16 cellular contexts compared by ENCODE assay signal in the genomic region with DNA sequence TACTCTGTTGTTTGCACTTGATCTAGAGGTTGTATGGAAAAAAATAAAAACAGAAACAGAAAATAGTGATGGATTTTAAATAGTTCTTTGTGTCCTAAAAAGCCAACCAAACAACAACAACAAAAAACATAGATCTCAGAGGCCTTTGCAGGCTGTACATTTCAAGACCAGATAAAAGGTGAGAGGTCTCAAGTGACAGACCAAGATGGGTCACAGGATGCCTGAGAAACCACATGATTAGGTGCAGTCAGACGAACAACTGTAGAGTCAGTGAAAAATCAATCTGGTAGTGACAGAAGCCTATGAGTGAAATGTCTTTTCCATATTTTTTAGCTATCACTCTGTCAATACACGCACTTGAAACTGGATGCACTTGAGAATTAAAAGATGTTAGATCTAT.
DNase-seq lines count a peak whose midpoint lies in the region; ATAC-seq and TF ChIP-seq lines count a peak whose summit lies in the region.
"Had no signal": no experiment of that assay in that cellular context is flagged by ENCODE, and none has a peak within 500 bp of the region (broad histone marks: within the 10 kb centered on the region; RNA-seq: fewer than 3 reads in every experiment).

No MANE protein-coding gene starts in this region.

- no peaks in the 10 kb centered on the region for H3K9me3 Mint-ChIP-seq in effector memory CD8-positive, alpha-beta T cell
- H3K9me3 Mint-ChIP-seq in stimulated activated memory B cell treated with anti-CD40 and anti-IgM and Interleukin-4, amounts not matched to agents 10 μg/mL and 1 μg/mL and 100 μg/mL, for 72 hours, result peaks cover 4% of the 10 kb centered on the region
- H3K9me3 Mint-ChIP-seq: HFFc6 had no signal

- no peak overlapping the region for H2AFZ ChIP-seq in DND-41 (ENCODE audit: low read depth, low read length)
- H2AFZ ChIP-seq: GM23338 had no signal

- H3K9me3 ChIP-seq in DND-41 (ENCODE audit: insufficient read depth, low read length, severe bottlenecking), result peaks cover 10% of the 10 kb centered on the region
- H3K9me3 ChIP-seq: HAP-1 had no signal

- peaks cover 32% of the 10 kb centered on the region for H3K4me1 ChIP-seq in DND-41 (ENCODE audit: insufficient read depth, low read length)
- H3K4me1 ChIP-seq: HAP-1 had no signal

- peaks cover 0 to 12% of the 10 kb centered on the region in 2 donors for H3K4me1 Mint-ChIP-seq in effector memory CD8-positive, alpha-beta T cell (ENCODE audit: low read depth in 2 of 2)
- H3K4me1 Mint-ChIP-seq in stimulated activated memory B cell treated with anti-CD40 and anti-IgM and Interleukin-4, amounts not matched to agents 10 μg/mL and 1 μg/mL and 100 μg/mL, for 72 hours, result peaks cover 29% of the 10 kb centered on the region

- no peak overlapping the region for H3K9ac ChIP-seq in DND-41 (ENCODE audit: low read depth, low read length)

- H3K4me3 Mint-ChIP-seq in effector memory CD8-positive, alpha-beta T cell, result no peak overlapping the region
- no peak overlapping the region for H3K4me3 Mint-ChIP-seq in stimulated activated memory B cell treated with anti-CD40 and anti-IgM and Interleukin-4, amounts not matched to agents 10 μg/mL and 1 μg/mL and 100 μg/mL, for 72 hours
- H3K4me3 Mint-ChIP-seq: CD4-positive, alpha-beta memory T cell; GM23338; HFFc6 had no signal

- peaks cover 0 to 5% of the 10 kb centered on the region in 2 donors for H3K27me3 Mint-ChIP-seq in effector memory CD8-positive, alpha-beta T cell
- no peaks in the 10 kb centered on the region for H3K27me3 Mint-ChIP-seq in stimulated activated memory B cell treated with anti-CD40 and anti-IgM and Interleukin-4, amounts not matched to agents 10 μg/mL and 1 μg/mL and 100 μg/mL, for 72 hours

- no peaks in the 10 kb centered on the region for H4K20me1 ChIP-seq in DND-41 (ENCODE audit: insufficient read depth, low read length)

- no peaks in the 10 kb centered on the region for H3K36me3 Mint-ChIP-seq in effector memory CD8-positive, alpha-beta T cell (ENCODE audit: insufficient read depth)
- peaks cover 6% of the 10 kb centered on the region for H3K36me3 Mint-ChIP-seq in stimulated activated memory B cell treated with anti-CD40 and anti-IgM and Interleukin-4, amounts not matched to agents 10 μg/mL and 1 μg/mL and 100 μg/mL, for 72 hours
- H3K36me3 Mint-ChIP-seq: CD4-positive, alpha-beta memory T cell had no signal

- H3K4me3 ChIP-seq in DND-41 (ENCODE audit: low read depth in 1 of 2, low read length in 2 of 2) (no peak overlapping the region), GM12865 (ENCODE audit: low read depth, low read length) (no peak overlapping the region)
- H3K4me3 ChIP-seq: GM12878, GM23338, HAP-1 had no signal

- no peak overlapping the region for H3K27ac ChIP-seq in DND-41 (ENCODE audit: low read length)

- TF ChIP-seq CTCF in DND-41 (IDR thresholded peaks at IDR 0.05; ENCODE audit: borderline replicate concordance, extremely low read depth, low read length, poor library complexity, severe bottlenecking) (no peak), GM12865 (IDR thresholded peaks at IDR 0.05; ENCODE audit: insufficient read depth, low read depth, low read length, missing control alignments) (no peak)

- H3K79me2 ChIP-seq in DND-41 (ENCODE audit: insufficient read depth, low read length), result no peaks in the 10 kb centered on the region

- no peaks in the 10 kb centered on the region for H3K27me3 ChIP-seq in DND-41 (ENCODE audit: insufficient read depth, low read length, poor library complexity)

- no peak overlapping the region for H3K27ac Mint-ChIP-seq in effector memory CD8-positive, alpha-beta T cell
- peak overlapping the region; percentile 57 for H3K27ac Mint-ChIP-seq in stimulated activated memory B cell treated with anti-CD40 and anti-IgM and Interleukin-4, amounts not matched to agents 10 μg/mL and 1 μg/mL and 100 μg/mL, for 72 hours
- H3K27ac Mint-ChIP-seq: CD4-positive, alpha-beta memory T cell; GM23338; HFFc6 had no signal

- DNase-seq in DND-41 (no peak), GM12865 (ENCODE audit: low read depth) (peak; percentile 3), cerebellar cortex (ENCODE audit: low spot score) (no peak), NOMO-1 (lab: John Stamatoyannopoulos, UW; ENCODE audit: unreplicated experiment in 2 of 2) (no peak)
- DNase-seq in effector memory CD8-positive, alpha-beta T cell, result no peak
- DNase-seq: C1 segment of cervical spinal cord; Calu3; CD4-positive, alpha-beta memory T cell; COR-L47; DMS53; DMS79 treated with DMSO at 0.1 percent for 48 hours; HFFc6 had no signal

- no peaks in the 10 kb centered on the region for H3K36me3 ChIP-seq in DND-41 (ENCODE audit: insufficient read depth, low read length)
- H3K36me3 ChIP-seq: HAP-1 had no signal

- H3K4me2 ChIP-seq in DND-41 (ENCODE audit: insufficient read depth, low read length), result no peak overlapping the region
- H3K4me2 ChIP-seq: GM23338 had no signal

- ATAC-seq in DND-41 (ENCODE audit: insufficient read depth, low read depth), result 0 out of 3 replicates have a peak, but pooled peaks have one; percentile 28
- peak; percentile 24 for ATAC-seq in effector memory CD8-positive, alpha-beta T cell (replicated peaks)
- no peak for ATAC-seq in stimulated activated memory B cell treated with anti-CD40 and anti-IgM and Interleukin-4, amounts not matched to agents 10 μg/mL and 1 μg/mL and 100 μg/mL, for 72 hours
- ATAC-seq: GM12878, GM23338 had no signal
